ENCODE assay signal across 8 cellular contexts in genomic region chr6:90610671-90611542, GRCh38. TPM values are rescaled to one million over a fixed set of nuclear protein-coding genes. Genes with fewer than 3 reads are reported as not detected.
DNase-seq lines count a peak whose midpoint lies in the region; ATAC-seq and TF ChIP-seq lines count a peak whose summit lies in the region.

No MANE protein-coding gene starts in this region.

- H3K27ac ChIP-seq in fibroblast of lung (ENCODE audit: insufficient read depth, low read length) (no peak overlapping the region), tibial artery (peak overlapping the region; percentile 33 to 39)

- H3K4me3 ChIP-seq in fibroblast of lung (replicated peaks in 1 of 4; ENCODE audit: control extremely low read depth in 1 of 4, insufficient read depth in 1 of 4, low read depth in 3 of 4, low read length in 4 of 4) (peak overlapping the region; percentile 42 to 65 (median 56)), tibial artery (peak overlapping the region; percentile 55 to 59)

- H3K4me1 ChIP-seq in fibroblast of lung (ENCODE audit: control insufficient read depth, extremely low read depth, insufficient read depth, low read length) (no peaks in the 10 kb centered on the region), tibial artery (peaks cover 0 to 18% (median 8%) of the 10 kb centered on the region in 4 donors)

- H3K36me3 ChIP-seq in fibroblast of lung (ENCODE audit: control insufficient read depth, insufficient read depth, low read length) (no peaks in the 10 kb centered on the region), tibial artery (no peaks in the 10 kb centered on the region)

- H3K4me3 Mint-ChIP-seq in naive B cell: peak overlapping the region; percentile 82 to 96 (median 90)

- H3K9me3 ChIP-seq in fibroblast of lung (ENCODE audit: control insufficient read depth, insufficient read depth, low read depth, low read length) (no peaks in the 10 kb centered on the region), tibial artery (no peaks in the 10 kb centered on the region)

- H3K27me3 Mint-ChIP-seq in naive B cell: peaks cover 36 to 52% (median 42%) of the 10 kb centered on the region in 3 donors

- H3K79me2 ChIP-seq in fibroblast of lung (ENCODE audit: control insufficient read depth, insufficient read depth, low read length): no peaks in the 10 kb centered on the region

- no peak for TF ChIP-seq CTCF in fibroblast of lung (conservative IDR thresholded peaks at IDR 0.05 in 1 of 2, IDR thresholded peaks at IDR 0.05 in 1 of 2; ENCODE audit: low read depth in 1 of 2, low read length in 2 of 2)
- no peak for TF ChIP-seq CTCF in tibial artery (IDR thresholded peaks at IDR 0.05)

- DNase-seq in NCI-H146 (lab: John Stamatoyannopoulos, UW) (peak; percentile 21), NCI-H146 treated with DMSO at 0.1 percent for 48 hours (lab: John Stamatoyannopoulos, UW; ENCODE audit: unreplicated experiment) (no peak), NCI-H2227 treated with DMSO at 0.1 percent for 48 hours (lab: John Stamatoyannopoulos, UW) (peak; percentile 40), activated T-cell treated with anti-CD3 and anti-CD28 coated beads for 48 hours (ENCODE audit: low read depth) (peak; percentile 38), fibroblast of lung (ENCODE audit: low read depth in 2 of 2) (peak; percentile 27 to 39), naive B cell (peak; percentile 24), tibial artery (peak in 1 of 2 donors; percentile 23)

- no peaks in the 10 kb centered on the region for H3K36me3 Mint-ChIP-seq in naive B cell

- intact Hi-C loops in tibial artery (cut with DNase I; ENCODE audit: low total_unique reads): no loop called here

- H3K27me3 ChIP-seq in fibroblast of lung (ENCODE audit: control insufficient read depth, insufficient read depth, low read length) (peaks cover 11% of the 10 kb centered on the region), tibial artery (peaks cover 0 to 22% of the 10 kb centered on the region in 2 donors)

- H3K4me2 ChIP-seq in fibroblast of lung (ENCODE audit: extremely low read depth, insufficient read depth, low read length): peak overlapping the region; percentile 90

- H2AFZ ChIP-seq in fibroblast of lung (ENCODE audit: low read length): peak overlapping the region; percentile 82

- no peak overlapping the region for H3K9ac ChIP-seq in fibroblast of lung (ENCODE audit: insufficient read depth, low read length)

- H4K20me1 ChIP-seq in fibroblast of lung (ENCODE audit: control insufficient read depth, extremely low read depth, insufficient read depth, low read length): no peaks in the 10 kb centered on the region

- H3K4me1 Mint-ChIP-seq in naive B cell: peaks cover 12 to 16% (median 16%) of the 10 kb centered on the region in 3 donors

- peak overlapping the region in 5 of 6 donors; percentile 0 to 86 (median 34) for H3K27ac Mint-ChIP-seq in naive B cell

- ATAC-seq in HG02610 (IDR thresholded peaks at IDR 0.05; ENCODE audit: unreplicated experiment): peak; percentile 65
- peak; percentile 79 to 80 for ATAC-seq in naive B cell (ENCODE audit: low read depth in 2 of 2)

- peaks cover 0 to 2% (median 0%) of the 10 kb centered on the region in 7 donors for H3K9me3 Mint-ChIP-seq in naive B cell

RNA-seq across cellular contexts. Expression of gene MAP3K7, which starts 24.0 kb away (rescaled TPM):
- total RNA-seq in fibroblast of lung: 29.8 and 35.5 TPM in 2 replicates
- polyA plus RNA-seq in fibroblast of lung (40.6 and 48.6 TPM in 2 replicates), naive B cell (ENCODE audit: low read depth in 6 of 6) (10 to 100 TPM; 20.3 to 25.2 (median 21.3) TPM)
- 20.6 and 25.6 TPM in 2 replicates for polyA plus RNA-seq in fibroblast of lung (2012)
- 12.6 and 14.8 TPM in 2 replicates for polyA minus RNA-seq in fibroblast of lung (ENCODE audit: low replicate concordance)
